ENCODE assay signal across 24 cellular contexts in the genomic region with DNA sequence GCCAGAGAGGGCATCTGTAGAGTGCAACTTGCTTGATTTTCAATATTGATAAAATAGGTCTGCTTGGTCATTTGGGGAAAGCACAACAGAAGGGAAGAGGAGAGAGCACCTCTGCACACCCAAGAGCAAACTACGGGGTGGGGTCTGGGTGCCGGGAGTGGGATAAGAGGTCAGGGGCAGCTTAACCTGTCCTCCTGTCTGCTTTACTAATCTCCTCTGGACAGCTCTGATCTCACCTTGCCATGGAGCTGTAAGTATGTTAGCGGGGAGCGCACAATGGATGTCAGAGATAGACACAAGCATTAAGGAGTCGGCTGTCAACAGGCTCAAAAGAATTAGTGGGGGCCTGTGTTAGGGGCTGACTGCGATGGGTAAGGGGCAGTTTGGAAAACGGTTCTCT.
"Had no signal": no experiment of that assay in that cellular context is flagged by ENCODE, and none has a peak within 500 bp of the region (broad histone marks: within the 10 kb centered on the region; RNA-seq: fewer than 3 reads in every experiment).

No MANE protein-coding gene starts in this region.

- DNase-seq: colonic mucosa; cortex of kidney; effector CD8-positive, alpha-beta T cell; effector memory CD8-positive, alpha-beta T cell; endodermal cell; erythroblast; esophagus squamous epithelium; foreskin fibroblast; foreskin melanocyte; gastrocnemius medialis; glutamatergic neuron; head of caudate nucleus; heart right ventricle; hypothalamus; left cardiac atrium; left lung; left ventricle myocardium superior; lower lobe of right lung; mesenchymal stem cell; mucosa of descending colon; naive B cell had no signal

- H3K27me3 ChIP-seq: colonic mucosa, heart right ventricle, left lung had no signal

- H3K27ac ChIP-seq: colonic mucosa, epithelial cell of prostate, esophagus squamous epithelium, gastrocnemius medialis, heart right ventricle, left lung, lower lobe of right lung had no signal

- H3K4me3 ChIP-seq: colonic mucosa, esophagus squamous epithelium, gastrocnemius medialis, heart right ventricle, left lung, lower lobe of right lung, mucosa of descending colon had no signal

- H3K36me3 ChIP-seq: colonic mucosa, esophagus squamous epithelium, gastrocnemius medialis, heart right ventricle, left lung, lower lobe of right lung had no signal

- H3K27ac Mint-ChIP-seq: dendritic cell treated with granulocyte-macrophage colony-stimulating factor and Interleukin-4, amounts not matched to agents 40 ng/mL and 50 ng/mL, for 4 days; effector memory CD8-positive, alpha-beta T cell; endodermal cell; mesothelial cell of epicardium; naive B cell had no signal

- H3K4me3 Mint-ChIP-seq: dendritic cell treated with granulocyte-macrophage colony-stimulating factor and Interleukin-4, amounts not matched to agents 40 ng/mL and 50 ng/mL, for 4 days; effector memory CD8-positive, alpha-beta T cell; endodermal cell; mesothelial cell of epicardium; naive B cell had no signal

- H3K9me3 ChIP-seq: colonic mucosa, gastrocnemius medialis, lower lobe of right lung had no signal

- H3K27me3 Mint-ChIP-seq: dendritic cell treated with granulocyte-macrophage colony-stimulating factor and Interleukin-4, amounts not matched to agents 40 ng/mL and 50 ng/mL, for 4 days; effector memory CD8-positive, alpha-beta T cell; naive B cell had no signal

- H3K4me1 ChIP-seq: colonic mucosa, esophagus squamous epithelium, gastrocnemius medialis, heart right ventricle, left lung, lower lobe of right lung had no signal

- H3K4me1 Mint-ChIP-seq: naive B cell had no signal
